8 cellular contexts compared by ENCODE assay signal in genomic region chr5:177455036-177455660, GRCh38. TPM values are rescaled to one million over a fixed set of nuclear protein-coding genes. Genes with fewer than 3 reads are reported as not detected.
DNase-seq lines count a peak whose midpoint lies in the region; ATAC-seq, FAIRE-seq and TF ChIP-seq lines count a peak whose summit lies in the region.

No MANE protein-coding gene starts in this region.

- DNase-seq in GM13976 (ENCODE audit: low spot score), result peak; percentile 89
- peak; percentile 81 for DNase-seq in NCI-H146 (lab: John Stamatoyannopoulos, UW)
- peak; percentile 55 for DNase-seq in T1000 (lab: John Stamatoyannopoulos, UW)
- no peak for DNase-seq in astrocyte of the cerebellum (ENCODE audit: low read depth)
- peak; percentile 86 for DNase-seq in small intestine
- DNase-seq in MG63, result no peak

- H3K4me1 ChIP-seq in iPS-18a (ENCODE audit: control insufficient read depth, low read depth, low read length) (peaks cover 9% of the 10 kb centered on the region), small intestine (ENCODE audit: control insufficient read depth in 2 of 2, insufficient read depth in 1 of 2, low read depth in 1 of 2, low read length in 1 of 2) (no peaks in the 10 kb centered on the region)

- H3K4me3 ChIP-seq in astrocyte of the cerebellum (ENCODE audit: low read depth, low read length), result peak overlapping the region; percentile 34
- H3K4me3 ChIP-seq in iPS-18a (ENCODE audit: low read length), result peak overlapping the region; percentile 62
- peak overlapping the region; percentile 47 to 71 for H3K4me3 ChIP-seq in small intestine (ENCODE audit: low read depth in 1 of 2, low read length in 2 of 2)
- no peak overlapping the region for H3K4me3 ChIP-seq in MG63

- ATAC-seq in HG02642 (IDR thresholded peaks at IDR 0.05; ENCODE audit: poor library complexity, unreplicated experiment), result peak; percentile 55

- WGBS in small intestine, 3 donors, result 0 to 1% (median 0%) methylated on average over 55 to 80 of the region's 80 CpGs

- in situ Hi-C loops in GM13976 (cut with MboI; ENCODE audit: low sequenced_read_pairs, unreplicated experiment), result loop anchor here (10.0 kb wide), 1 partner anchor 50 kb away; the partner anchor contains the start of genes F12 and PFN3
- in situ Hi-C loops in astrocyte of the cerebellum (cut with HindIII; ENCODE audit: low sequenced_read_pairs), result no loop called here

- no peak for FAIRE-seq in small intestine (lab: Jason Lieb, UNC)

- H3K27me3 ChIP-seq in iPS-18a (ENCODE audit: control insufficient read depth, insufficient read depth, low read length), result peaks cover 15% of the 10 kb centered on the region
- no peaks in the 10 kb centered on the region for H3K27me3 ChIP-seq in small intestine (ENCODE audit: control insufficient read depth in 2 of 2, insufficient read depth in 2 of 2, low read length in 2 of 2)
- H3K27me3 ChIP-seq in MG63, result no peaks in the 10 kb centered on the region

- peak; percentile 90 for TF ChIP-seq CTCF in GM13976 (IDR thresholded peaks at IDR 0.05; ENCODE audit: borderline replicate concordance, control extremely low read depth, extremely low read depth, insufficient read depth, missing control alignments)
- peak; percentile 65 for TF ChIP-seq CTCF in astrocyte of the cerebellum (IDR thresholded peaks at IDR 0.05; ENCODE audit: low read depth, low read length, missing control alignments)

- H3K27ac ChIP-seq in iPS-18a (ENCODE audit: low read length), result no peak overlapping the region
- peak overlapping the region; percentile 76 to 89 for H3K27ac ChIP-seq in small intestine (ENCODE audit: low read depth in 1 of 2, low read length in 1 of 2)

- H3K9me3 ChIP-seq in iPS-18a (ENCODE audit: control insufficient read depth, low read depth, low read length) (no peaks in the 10 kb centered on the region), small intestine (ENCODE audit: control insufficient read depth, low read depth) (no peaks in the 10 kb centered on the region), MG63 (no peaks in the 10 kb centered on the region)

- H3K36me3 ChIP-seq in iPS-18a (ENCODE audit: control insufficient read depth, low read depth, low read length) (peaks cover 31% of the 10 kb centered on the region), small intestine (ENCODE audit: control insufficient read depth in 2 of 2, insufficient read depth in 2 of 2, low read length in 2 of 2) (no peaks in the 10 kb centered on the region), MG63 (peaks cover 76% of the 10 kb centered on the region)

- peak overlapping the region; percentile 81 for H3K9ac ChIP-seq in iPS-18a (ENCODE audit: low read length)

RNA-seq across cellular contexts. Expression of gene PRR7, which starts 8.5 kb away (rescaled TPM):
- 1 to 10 TPM; 1.1 to 3.7 (median 3.0) TPM for polyA plus RNA-seq in small intestine
- total RNA-seq in MG63 (2014; rRNA removed; shearing (Covaris generic); ENCODE audit: low replicate concordance), result 61.4 and 68.2 TPM in 2 replicates

RNA-seq across cellular contexts. Expression of gene DBN1, which starts 18.3 kb away (rescaled TPM):
- 10 to 100 TPM in 1 of 3 donors, 1 to 10 TPM in 2; 1.6 to 32.0 (median 5.1) TPM for polyA plus RNA-seq in small intestine
- total RNA-seq in MG63 (2014; rRNA removed; shearing (Covaris generic); ENCODE audit: low replicate concordance), result 245 and 334 TPM in 2 replicates

RNA-seq across cellular contexts. Expression of gene GRK6, which starts 28.7 kb away (rescaled TPM):
- 10 to 100 TPM; 20.4 to 29.5 (median 28.5) TPM for polyA plus RNA-seq in small intestine
- total RNA-seq in MG63 (2014; rRNA removed; shearing (Covaris generic); ENCODE audit: low replicate concordance), result 62.4 and 127 TPM in 2 replicates

RNA-seq across cellular contexts. Expression of gene PDLIM7, which starts 42.3 kb away (rescaled TPM):
- 10 to 100 TPM in 1 of 3 donors, 1 to 10 TPM in 2; 3.8 to 44.4 (median 8.9) TPM for polyA plus RNA-seq in small intestine
- 77.8 and 165 TPM in 2 replicates for total RNA-seq in MG63 (2014; rRNA removed; shearing (Covaris generic); ENCODE audit: low replicate concordance)

RNA-seq across cellular contexts. Expression of gene F12, which starts 45.8 kb away (rescaled TPM):
- 10 to 100 TPM; 17.0 to 22.4 (median 20.3) TPM for polyA plus RNA-seq in small intestine
- total RNA-seq in MG63 (2014; rRNA removed; shearing (Covaris generic); ENCODE audit: low replicate concordance), result 1.3 and 2.3 TPM in 2 replicates

Comparison
In these comparisons a context has a peak if more than half of its experiments do, and no peak if none do; other contexts are left out.
1. DNase-seq: peak in GM13976 (single experiment), NCI-H146 (single experiment), T1000 (single experiment) and small intestine (single experiment); none in astrocyte of the cerebellum (single experiment) and MG63 (single experiment).